Comparison of ENCODE assay signal across 8 cellular contexts in genomic region chr20:38645980-38646858, GRCh38. TPM values are rescaled to one million over a fixed set of nuclear protein-coding genes. Genes with fewer than 3 reads are reported as not detected.
DNase-seq lines count a peak whose midpoint lies in the region; ATAC-seq and TF ChIP-seq lines count a peak whose summit lies in the region.

No MANE protein-coding gene starts in this region.

- H3K9me3 ChIP-seq in BE2C = no peaks in the 10 kb centered on the region

- peak overlapping the region; percentile 41 for H3K4me3 ChIP-seq in BE2C (ENCODE audit: low read depth, low read length)

- H3K4me3 Mint-ChIP-seq in activated CD8-positive, alpha-beta T cell treated with anti-CD3 and anti-CD28 coated beads, Interleukin-2, amount 10 ng/mL, durations not matched to agents 7 days and 5 days = peak overlapping the region; percentile 61
- H3K4me3 Mint-ChIP-seq in effector memory CD8-positive, alpha-beta T cell = peak overlapping the region; percentile 71 to 80

- peak; percentile 88 for TF ChIP-seq CTCF in BE2C (IDR thresholded peaks at IDR 0.05; ENCODE audit: low read depth, low read length)

- H3K4me1 Mint-ChIP-seq in activated CD8-positive, alpha-beta T cell treated with anti-CD3 and anti-CD28 coated beads, Interleukin-2, amount 10 ng/mL, durations not matched to agents 7 days and 5 days (ENCODE audit: low read depth) = peaks cover 10% of the 10 kb centered on the region
- peaks cover 3 to 6% of the 10 kb centered on the region in 2 donors for H3K4me1 Mint-ChIP-seq in effector memory CD8-positive, alpha-beta T cell (ENCODE audit: low read depth in 2 of 2)

- peaks cover 45% of the 10 kb centered on the region for H3K27me3 ChIP-seq in BE2C

- no peaks in the 10 kb centered on the region for H3K4me1 ChIP-seq in BE2C

- no peaks in the 10 kb centered on the region for H3K36me3 ChIP-seq in BE2C

- peaks cover 43% of the 10 kb centered on the region for H3K27me3 Mint-ChIP-seq in activated CD8-positive, alpha-beta T cell treated with anti-CD3 and anti-CD28 coated beads, Interleukin-2, amount 10 ng/mL, durations not matched to agents 7 days and 5 days (ENCODE audit: low read depth)
- H3K27me3 Mint-ChIP-seq in effector memory CD8-positive, alpha-beta T cell = peaks cover 47 to 67% of the 10 kb centered on the region in 2 donors

- ATAC-seq in GM19372 (IDR thresholded peaks at IDR 0.05; ENCODE audit: low read depth, unreplicated experiment) = peak; percentile 80
- ATAC-seq in activated CD8-positive, alpha-beta T cell treated with anti-CD3 and anti-CD28 coated beads, Interleukin-2, amount 10 ng/mL, durations not matched to agents 7 days and 5 days = peak; percentile 95
- peak; percentile 99 for ATAC-seq in effector memory CD8-positive, alpha-beta T cell (replicated peaks)

- no peak overlapping the region for H3K27ac Mint-ChIP-seq in activated CD8-positive, alpha-beta T cell treated with anti-CD3 and anti-CD28 coated beads, Interleukin-2, amount 10 ng/mL, durations not matched to agents 7 days and 5 days
- no peak overlapping the region for H3K27ac Mint-ChIP-seq in effector memory CD8-positive, alpha-beta T cell

- CTCF ChIA-PET in activated CD8-positive, alpha-beta T cell treated with anti-CD3 and anti-CD28 coated beads, Interleukin-2, amount 10 ng/mL, durations not matched to agents 7 days and 5 days (lab: Charles Lee) = interaction anchor here (0.6 to 4.1 kb wide), 10 partner anchors 10 to 403 kb away, joined by 3 to 20 read pairs (median 4); no protein-coding TSS in a partner anchor

- POLR2A ChIA-PET in activated CD8-positive, alpha-beta T cell treated with anti-CD3 and anti-CD28 coated beads, Interleukin-2, amount 10 ng/mL, durations not matched to agents 7 days and 5 days (lab: Charles Lee) = no interaction called here

- H3K36me3 Mint-ChIP-seq in activated CD8-positive, alpha-beta T cell treated with anti-CD3 and anti-CD28 coated beads, Interleukin-2, amount 10 ng/mL, durations not matched to agents 7 days and 5 days (ENCODE audit: low read depth) = no peaks in the 10 kb centered on the region
- no peaks in the 10 kb centered on the region for H3K36me3 Mint-ChIP-seq in effector memory CD8-positive, alpha-beta T cell (ENCODE audit: insufficient read depth)

- peak; percentile 84 for DNase-seq in BE2C
- DNase-seq in HS-27A (ENCODE audit: low read depth) = peak; percentile 20
- DNase-seq in NK-92 (lab: John Stamatoyannopoulos, UW; ENCODE audit: unreplicated experiment) = peak; percentile 16
- peak; percentile 91 for DNase-seq in activated CD8-positive, alpha-beta T cell treated with anti-CD3 and anti-CD28 coated beads, Interleukin-2, amount 10 ng/mL, durations not matched to agents 7 days and 5 days
- DNase-seq in effector memory CD8-positive, alpha-beta T cell = peak; percentile 91 to 94 (median 94)
- DNase-seq in mesenteric fat pad (ENCODE audit: low spot score) = peak; percentile 91
- peak; percentile 79 to 84 for DNase-seq in stimulated activated CD8-positive, alpha-beta memory T cell treated with anti-CD3 and anti-CD28 coated beads, Interleukin-2, amount 100 ng/mL, for 1 hour (ENCODE audit: low read depth in 2 of 2)

- H3K9me3 Mint-ChIP-seq in activated CD8-positive, alpha-beta T cell treated with anti-CD3 and anti-CD28 coated beads, Interleukin-2, amount 10 ng/mL, durations not matched to agents 7 days and 5 days (ENCODE audit: insufficient read depth) = no peaks in the 10 kb centered on the region
- H3K9me3 Mint-ChIP-seq in effector memory CD8-positive, alpha-beta T cell = no peaks in the 10 kb centered on the region

RNA-seq across cellular contexts. Expression of gene ARHGAP40, which starts 44.6 kb away (rescaled TPM):
- 0.46 TPM for polyA plus RNA-seq in BE2C (2012; ENCODE audit: insufficient read depth, insufficient read length, low read depth)
- total RNA-seq in activated CD8-positive, alpha-beta T cell treated with anti-CD3 and anti-CD28 coated beads, Interleukin-2, amount 10 ng/mL, durations not matched to agents 7 days and 5 days = not detected
- not detected for total RNA-seq in mesenteric fat pad

Comparison
In these comparisons a context has a peak if more than half of its experiments do, and no peak if none do; other contexts are left out.
1. Peak in every context shown above with its lines: DNase-seq, ATAC-seq and H3K4me3 ChIP-seq.
2. DNase-seq: peak in every context shown above with its lines; median percentile 94 in effector memory CD8-positive, alpha-beta T cell; 91 in activated CD8-positive, alpha-beta T cell treated with anti-CD3 and anti-CD28 coated beads, Interleukin-2, amount 10 ng/mL, durations not matched to agents 7 days and 5 days; 91 in mesenteric fat pad; 84 in BE2C; 82 in stimulated activated CD8-positive, alpha-beta memory T cell treated with anti-CD3 and anti-CD28 coated beads, Interleukin-2, amount 100 ng/mL, for 1 hour; 20 in HS-27A; 16 in NK-92.